11 cellular contexts compared by ENCODE assay signal in genomic region chr14:91129261-91129660, GRCh38.
"Had no signal": no experiment of that assay in that cellular context is flagged by ENCODE, and none has a peak within 500 bp of the region (broad histone marks: within the 10 kb centered on the region; RNA-seq: fewer than 3 reads in every experiment).

No MANE protein-coding gene starts in this region.

- DNase-seq: activated CD4-positive, alpha-beta T cell treated with anti-CD3 and anti-CD28 coated beads, Interleukin-2, amount 50 U/mL, for 1 hour; activated T-cell treated with anti-CD3 and anti-CD28 coated beads, Interleukin-2, amount 50 U/mL, for 4 hours; colonic mucosa; effector CD4-positive, alpha-beta T cell; heart right ventricle; midbrain; naive B cell; right cardiac atrium; stimulated activated naive B cell treated with anti-CD40 and anti-IgM and Interleukin-4, amounts not matched to agents 10 μg/mL and 1 μg/mL and 100 μg/mL, for 72 hours; T-helper 17 cell; transverse colon had no signal

- H3K27me3 Mint-ChIP-seq: naive B cell; stimulated activated naive B cell treated with anti-CD40 and anti-IgM and Interleukin-4, amounts not matched to agents 10 μg/mL and 1 μg/mL and 100 μg/mL, for 72 hours; T-helper 17 cell had no signal

- H3K27me3 ChIP-seq: colonic mucosa, heart right ventricle, transverse colon had no signal

- H3K27ac ChIP-seq: colonic mucosa, heart right ventricle, transverse colon had no signal

- H3K9me3 ChIP-seq: colonic mucosa, heart right ventricle, transverse colon had no signal

- H3K4me3 ChIP-seq: colonic mucosa, heart right ventricle, transverse colon had no signal

- H3K4me3 Mint-ChIP-seq: activated T-cell treated with anti-CD3 and anti-CD28 coated beads, Interleukin-2, amount 50 U/mL, for 4 hours; stimulated activated naive B cell treated with anti-CD40 and anti-IgM and Interleukin-4, amounts not matched to agents 10 μg/mL and 1 μg/mL and 100 μg/mL, for 72 hours; T-helper 17 cell had no signal

- H3K9me3 Mint-ChIP-seq: activated T-cell treated with anti-CD3 and anti-CD28 coated beads, Interleukin-2, amount 50 U/mL, for 4 hours had no signal

- ATAC-seq: activated T-cell treated with anti-CD3 and anti-CD28 coated beads, Interleukin-2, amount 50 U/mL, for 4 hours; heart right ventricle; right cardiac atrium; stimulated activated naive B cell treated with anti-CD40 and anti-IgM and Interleukin-4, amounts not matched to agents 10 μg/mL and 1 μg/mL and 100 μg/mL, for 72 hours; T-helper 17 cell had no signal

- H3K4me1 ChIP-seq: colonic mucosa had no signal

- H3K27ac Mint-ChIP-seq: stimulated activated naive B cell treated with anti-CD40 and anti-IgM and Interleukin-4, amounts not matched to agents 10 μg/mL and 1 μg/mL and 100 μg/mL, for 72 hours had no signal

- H3K36me3 ChIP-seq: colonic mucosa had no signal
